In genomic region chr21:29299906-29300546, GRCh38 we compare ENCODE assay signal across 8 cellular contexts. TPM values are rescaled to one million over a fixed set of nuclear protein-coding genes. Genes with fewer than 3 reads are reported as not detected.
DNase-seq lines count a peak whose midpoint lies in the region; ATAC-seq lines count a peak whose summit lies in the region.

No MANE protein-coding gene starts in this region.

- H3K4me2 ChIP-seq in BLaER1 = peak overlapping the region; percentile 90

- ATAC-seq in HG03342 (IDR thresholded peaks at IDR 0.05; ENCODE audit: unreplicated experiment) = peak; percentile 53

- H3K4me1 ChIP-seq in BLaER1 (peaks cover 65% of the 10 kb centered on the region), ectodermal cell (ENCODE audit: control insufficient read depth, insufficient read depth, low read length) (peaks cover 7% of the 10 kb centered on the region)

- 9 to 15% methylated on average over 10 of the region's 10 CpGs for WGBS in ectodermal cell, 2 experiments

- H3K9me3 ChIP-seq in BLaER1 = peaks cover 29% of the 10 kb centered on the region
- H3K9me3 ChIP-seq in ectodermal cell (ENCODE audit: control insufficient read depth, low read length) = no peaks in the 10 kb centered on the region

- peak overlapping the region; percentile 83 for H3K27ac ChIP-seq in BLaER1
- no peak overlapping the region for H3K27ac ChIP-seq in ectodermal cell (ENCODE audit: insufficient read depth, low read depth, low read length, poor library complexity, severe bottlenecking)

- H4K20me1 ChIP-seq in BLaER1 = peaks cover 53% of the 10 kb centered on the region

- DNase-seq in GM19238 (ENCODE audit: insufficient read length, low spot score) = peak; percentile 43
- DNase-seq in NCI-H446 treated with DMSO at 0.1 percent for 48 hours (lab: John Stamatoyannopoulos, UW) = peak; percentile 49
- peak; percentile 53 to 59 for DNase-seq in activated CD4-positive, alpha-beta T cell treated with anti-CD3 and anti-CD28 coated beads for 4 hours
- DNase-seq in lung microvascular endothelial cell (ENCODE audit: low read depth in 2 of 2) = peak; percentile 50 to 79
- DNase-seq in stimulated activated CD8-positive, alpha-beta memory T cell treated with anti-CD3 and anti-CD28 coated beads, Interleukin-4, amount 100 ng/mL, for 4 hours (ENCODE audit: low read depth in 2 of 2, low spot score in 1 of 2) = peak; percentile 17 to 27

- no peaks in the 10 kb centered on the region for H3K27me3 ChIP-seq in BLaER1
- no peaks in the 10 kb centered on the region for H3K27me3 ChIP-seq in ectodermal cell (ENCODE audit: control insufficient read depth, insufficient read depth, low read length, poor library complexity, severe bottlenecking)

- H3K4me3 ChIP-seq in BLaER1 (peak overlapping the region; percentile 73), ectodermal cell (ENCODE audit: insufficient read depth, low read depth, low read length) (peak overlapping the region; percentile 82)

- H3K36me3 ChIP-seq in BLaER1 = 0 out of 2 replicates have a peak, but pooled peaks cover 7% of the 10 kb centered on the region
- H3K36me3 ChIP-seq in ectodermal cell (ENCODE audit: control insufficient read depth, insufficient read depth, low read length) = no peaks in the 10 kb centered on the region

- peak overlapping the region; percentile 86 for H3K9ac ChIP-seq in BLaER1

RNA-seq across cellular contexts. Expression of gene BACH1, which starts 1.3 kb away (rescaled TPM):
- polyA plus RNA-seq in ectodermal cell (2013, experiment 1 of 4) = 31.0 TPM
- 38.4 TPM for polyA plus RNA-seq in ectodermal cell (2013, experiment 2 of 4)
- 30.7 TPM for polyA plus RNA-seq in ectodermal cell (2013, experiment 3 of 4)
- polyA plus RNA-seq in ectodermal cell (2013, experiment 4 of 4) = 34.6 TPM
- total RNA-seq in lung microvascular endothelial cell = 21.6 and 76.2 TPM in 2 replicates
